In the genomic region with DNA sequence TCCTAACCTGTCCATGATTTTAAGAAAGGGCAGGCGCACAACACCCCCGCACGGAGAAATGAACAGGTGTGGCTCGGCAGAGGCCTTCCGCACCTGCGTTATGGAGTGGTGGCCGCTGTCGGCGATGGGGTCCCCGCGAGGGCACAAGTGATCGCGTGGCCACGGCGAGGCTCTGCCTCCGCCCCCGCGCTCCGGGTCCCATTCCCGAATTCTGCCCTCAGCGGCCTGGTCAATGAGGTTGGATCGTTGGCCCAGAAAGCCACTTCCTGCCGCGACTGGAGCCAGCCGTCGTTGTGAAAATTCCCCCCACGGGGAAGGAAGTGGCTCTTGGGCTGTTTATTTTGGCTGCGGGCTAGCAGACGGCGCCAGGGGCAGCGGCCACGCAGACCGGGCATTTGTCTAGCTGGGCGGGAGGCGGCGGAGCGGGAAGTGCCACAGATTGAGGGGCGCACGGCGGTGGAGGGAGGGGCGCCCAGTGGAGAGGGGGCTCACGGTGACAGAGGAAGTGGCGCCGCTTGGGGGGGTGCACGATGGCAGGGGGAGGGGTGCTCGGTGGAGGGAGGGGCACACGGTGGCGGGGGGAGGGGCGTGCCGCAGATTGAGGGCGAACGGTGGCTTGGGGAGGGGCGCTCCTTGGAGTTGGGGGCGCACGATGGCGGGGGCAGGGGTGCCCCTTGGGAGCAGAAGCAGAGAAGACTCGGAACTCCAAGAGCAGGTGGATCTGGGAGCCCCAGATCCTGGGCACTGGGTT, we compare ENCODE assay signal across 8 cellular contexts. TPM values are rescaled to one million over a fixed set of nuclear protein-coding genes. Genes with fewer than 3 reads are reported as not detected.
DNase-seq lines count a peak whose midpoint lies in the region; ATAC-seq and TF ChIP-seq lines count a peak whose summit lies in the region.

No MANE protein-coding gene starts in this region.

- DNase-seq in ACHN: peak; percentile 67
- peak; percentile 91 for DNase-seq in GM23248
- DNase-seq in NOMO-1 (lab: John Stamatoyannopoulos, UW; ENCODE audit: unreplicated experiment in 2 of 2): peak; percentile 70 to 91
- peak; percentile 27 for DNase-seq in activated naive CD4-positive, alpha-beta T cell treated with Interleukin-2 at 50 U/mL for 16 hours
- peak; percentile 83 for DNase-seq in Right ventricle myocardium superior
- DNase-seq in ovary: peak in 4 of 5 donors; percentile 48 to 69 (median 66)

- intact Hi-C loops in Right ventricle myocardium superior (cut with DNase I) (no loop called here), ovary (cut with DNase I) (no loop called here)

- H3K27me3 ChIP-seq in GM23248 (replicated peaks; ENCODE audit: insufficient read depth) (no peaks in the 10 kb centered on the region), ovary (no peaks in the 10 kb centered on the region)

- peak; percentile 8 for TF ChIP-seq POLR2A in ovary (IDR thresholded peaks at IDR 0.05)

- peak overlapping the region; percentile 80 for H3K4me2 ChIP-seq in GM23248 (ENCODE audit: unreplicated experiment)

- H2AFZ ChIP-seq in GM23248: 0 out of 2 replicates have a peak overlapping the region, but pooled peaks have one; percentile 6

- peaks cover 53% of the 10 kb centered on the region for H3K4me1 ChIP-seq in GM23248 (ENCODE audit: insufficient read depth)
- H3K4me1 ChIP-seq in ovary (ENCODE audit: insufficient read depth): peaks cover 31% of the 10 kb centered on the region

- in situ Hi-C loops in ACHN (cut with HindIII; ENCODE audit: low pct_ligation_motif_present, low pct_unique_long_range_greater_than_20kb, low sequenced_read_pairs): no loop called here
- in situ Hi-C loops in GM23248 (cut with MboI): no loop called here

- TF ChIP-seq CTCF in ovary (IDR thresholded peaks at IDR 0.05): no peak

- H3K9me2 ChIP-seq in GM23248 (ENCODE audit: insufficient read depth): no peaks in the 10 kb centered on the region

- no peaks in the 10 kb centered on the region for H3K9me3 ChIP-seq in GM23248 (ENCODE audit: low read depth)
- H3K9me3 ChIP-seq in ovary: no peaks in the 10 kb centered on the region

- 0 out of 2 replicates have a peak, but pooled peaks cover 2% of the 10 kb centered on the region for H3K36me3 ChIP-seq in GM23248 (ENCODE audit: low read depth)
- H3K36me3 ChIP-seq in ovary: no peaks in the 10 kb centered on the region

- no peaks in the 10 kb centered on the region for H4K20me1 ChIP-seq in GM23248 (ENCODE audit: insufficient read depth)

- peak overlapping the region; percentile 86 for H3K9ac ChIP-seq in GM23248

- H3K27ac ChIP-seq in GM23248 (peak overlapping the region; percentile 90), ovary (peak overlapping the region in 1 of 2 donors; percentile 49)

- peaks cover 42% of the 10 kb centered on the region for H3F3A ChIP-seq in GM23248 (ENCODE audit: insufficient read depth)

- peaks cover 85% of the 10 kb centered on the region for H3K79me2 ChIP-seq in GM23248 (ENCODE audit: insufficient read depth)

- ATAC-seq in Right ventricle myocardium superior (ENCODE audit: poor library complexity) (peak; percentile 66), GM21576 (IDR thresholded peaks at IDR 0.05; ENCODE audit: unreplicated experiment) (no peak), GM19452 (IDR thresholded peaks at IDR 0.05; ENCODE audit: unreplicated experiment) (no peak)

- H3K4me3 ChIP-seq in GM23248 (peak overlapping the region; percentile 67), ovary (peak overlapping the region; percentile 31)

- WGBS in GM23248 (ENCODE audit: low coverage in 1 of 2, low lambda C conversion rate in 2 of 2, missing lambda C conversion rate in 2 of 2), 2 experiments: 6 to 9% methylated on average over 38 to 57 of the region's 57 CpGs
- WGBS in ovary, 3 donors: 11 to 12% (median 12%) methylated on average over 53 to 57 of the region's 57 CpGs

- TF ChIP-seq EP300 in ovary (IDR thresholded peaks at IDR 0.05): no peak

RNA-seq across cellular contexts. Expression of a gene that starts 25.0 kb away (rescaled TPM):
- total RNA-seq in GM23248 (2014; rRNA removed; shearing (Covaris generic)): 675 and 756 TPM in 2 replicates
- 221 and 222 TPM in 2 replicates for polyA plus RNA-seq in GM23248 (2016; fragmentation: Nextera tagmentation; extraction: Ambion mirVana)
- total RNA-seq in Right ventricle myocardium superior: 23.0 TPM
- total RNA-seq in ovary: 100 to 1,000 TPM in 4 of 7 donors, 10 to 100 TPM in 3; 39.2 to 134 (median 111) TPM
- polyA plus RNA-seq in ovary: 10 to 100 TPM; 12.9 to 74.2 TPM

Comparison
In these comparisons a context has a peak if more than half of its experiments do, and no peak if none do; other contexts are left out.
1. DNase-seq: peak in every context shown above with its lines; median percentile 91 in GM23248; 83 in Right ventricle myocardium superior; 80 in NOMO-1; 67 in ACHN; 66 in ovary; 27 in activated naive CD4-positive, alpha-beta T cell treated with Interleukin-2 at 50 U/mL for 16 hours.